Comparison of ENCODE assay signal across 14 cellular contexts in genomic region chr10:103780242-103781149, GRCh38.
DNase-seq lines count a peak whose midpoint lies in the region; ATAC-seq, FAIRE-seq and TF ChIP-seq lines count a peak whose summit lies in the region.
"Had no signal": no experiment of that assay in that cellular context is flagged by ENCODE, and none has a peak within 500 bp of the region (broad histone marks: within the 10 kb centered on the region; RNA-seq: fewer than 3 reads in every experiment).

No MANE protein-coding gene starts in this region.

- H3K4me3 Mint-ChIP-seq in T-cell: no peak overlapping the region
- H3K4me3 Mint-ChIP-seq: activated CD4-positive, alpha-beta T cell treated with anti-CD3 and anti-CD28 coated beads, Interleukin-2, amount 10 ng/mL, durations not matched to agents 7 days and 5 days; activated naive CD4-positive, alpha-beta T cell treated with anti-CD3 and anti-CD28 coated beads, Interleukin-2, amount 50 U/mL, for 24 hours had no signal

- H3K36me3 ChIP-seq in bronchial epithelial cell (ENCODE audit: control insufficient read depth, insufficient read depth, low read length) (peaks cover 3% of the 10 kb centered on the region), right lobe of liver (no peaks in the 10 kb centered on the region), transverse colon (no peaks in the 10 kb centered on the region), SJCRH30 (no peaks in the 10 kb centered on the region)

- no peaks in the 10 kb centered on the region for H3K9me3 Mint-ChIP-seq in T-cell
- H3K9me3 Mint-ChIP-seq: activated CD4-positive, alpha-beta T cell treated with anti-CD3 and anti-CD28 coated beads, Interleukin-2, amount 10 ng/mL, durations not matched to agents 7 days and 5 days; activated naive CD4-positive, alpha-beta T cell treated with anti-CD3 and anti-CD28 coated beads, Interleukin-2, amount 50 U/mL, for 24 hours had no signal

- DNase-seq in HTR-8/SVneo (ENCODE audit: insufficient read length, low spot score) (no peak), bronchial epithelial cell (ENCODE audit: low read depth) (peak; percentile 90), right lobe of liver (peak in 1 of 3 donors; percentile 51), transverse colon (no peak), T-cell (no peak), SJCRH30 (no peak)
- DNase-seq: activated CD4-positive, alpha-beta T cell treated with anti-CD3 and anti-CD28 coated beads, Interleukin-2, amount 10 ng/mL, durations not matched to agents 7 days and 5 days; GDM1; NCI-H1092; stimulated activated CD4-positive, alpha-beta T cell treated with anti-CD3 and anti-CD28 coated beads, Interleukin-2, amount 100 ng/mL, for 48 hours had no signal

- H3K9me3 ChIP-seq in right lobe of liver (no peaks in the 10 kb centered on the region), transverse colon (no peaks in the 10 kb centered on the region), SJCRH30 (replicated peaks) (no peaks in the 10 kb centered on the region)

- no peak overlapping the region for H3K4me3 ChIP-seq in bronchial epithelial cell (ENCODE audit: low read depth, low read length)
- no peak overlapping the region for H3K4me3 ChIP-seq in right lobe of liver
- no peak overlapping the region for H3K4me3 ChIP-seq in transverse colon
- no peak overlapping the region for H3K4me3 ChIP-seq in SJCRH30
- H3K4me3 ChIP-seq: GM12878 had no signal

- ATAC-seq in right lobe of liver (peak; percentile 13 to 66 (median 58)), T-cell (replicated peaks in 1 of 4) (no peak), HG03097 (IDR thresholded peaks at IDR 0.05; ENCODE audit: low FRiP score, unreplicated experiment) (no peak)

- TF ChIP-seq CTCF in bronchial epithelial cell (IDR thresholded peaks at IDR 0.05; ENCODE audit: insufficient read depth, low read length, severe bottlenecking) (no peak), right lobe of liver (IDR thresholded peaks at IDR 0.05) (no peak), transverse colon (IDR thresholded peaks at IDR 0.05) (no peak)

- H3K4me1 ChIP-seq in right lobe of liver (peaks cover 0 to 18% (median 0%) of the 10 kb centered on the region in 4 donors), transverse colon (peaks cover 26 to 63% (median 54%) of the 10 kb centered on the region in 4 donors), SJCRH30 (no peaks in the 10 kb centered on the region)

- intact Hi-C loops in right lobe of liver (cut with DNase I): no loop called here
- intact Hi-C loops in transverse colon (cut with DNase I; ENCODE audit: low total_unique reads): no loop called here

- H3K27me3 ChIP-seq in bronchial epithelial cell (ENCODE audit: control insufficient read depth, insufficient read depth, low read length) (no peaks in the 10 kb centered on the region), right lobe of liver (no peaks in the 10 kb centered on the region), transverse colon (no peaks in the 10 kb centered on the region), SJCRH30 (no peaks in the 10 kb centered on the region)

- TF ChIP-seq EP300 in transverse colon (IDR thresholded peaks at IDR 0.05; ENCODE audit: low read depth): no peak

- peaks cover 0 to 6% (median 3%) of the 10 kb centered on the region in 3 donors for H3K4me1 Mint-ChIP-seq in T-cell
- H3K4me1 Mint-ChIP-seq: activated naive CD4-positive, alpha-beta T cell treated with anti-CD3 and anti-CD28 coated beads, Interleukin-2, amount 50 U/mL, for 24 hours had no signal

- 60% methylated on average over 7 of the region's 8 CpGs for WGBS in right lobe of liver (ENCODE audit: insufficient coverage, low coverage, low lambda C conversion rate, missing lambda C conversion rate)
- WGBS in transverse colon (ENCODE audit: low coverage in 1 of 2), 2 donors: 76 to 79% methylated on average over 5 to 8 of the region's 8 CpGs

- H3K27ac Mint-ChIP-seq in T-cell: no peak overlapping the region
- H3K27ac Mint-ChIP-seq: activated naive CD4-positive, alpha-beta T cell treated with anti-CD3 and anti-CD28 coated beads, Interleukin-2, amount 50 U/mL, for 24 hours had no signal

- POLR2A ChIA-PET in T-cell (lab: Charles Lee): interaction anchor here in 1 of 2 donors (0.5 kb wide), 1 partner anchor 52 kb away, joined by 4 read pairs; no protein-coding TSS in a partner anchor

- in situ Hi-C loops in transverse colon (cut with MboI; ENCODE audit: low pct_ligation_motif_present in 1 of 4, low pct_unique_long_range_greater_than_20kb in 1 of 4, low sequenced_read_pairs in 3 of 4): no loop called here

- H3K27ac ChIP-seq in right lobe of liver (no peak overlapping the region), transverse colon (peak overlapping the region; percentile 68 to 81 (median 75)), SJCRH30 (no peak overlapping the region)

- peaks cover 5 to 10% of the 10 kb centered on the region in 2 donors for H3K27me3 Mint-ChIP-seq in T-cell
- H3K27me3 Mint-ChIP-seq: activated naive CD4-positive, alpha-beta T cell treated with anti-CD3 and anti-CD28 coated beads, Interleukin-2, amount 50 U/mL, for 24 hours had no signal

- no peaks in the 10 kb centered on the region for H3K36me3 Mint-ChIP-seq in T-cell
- H3K36me3 Mint-ChIP-seq: activated naive CD4-positive, alpha-beta T cell treated with anti-CD3 and anti-CD28 coated beads, Interleukin-2, amount 50 U/mL, for 24 hours had no signal

- CTCF ChIA-PET in T-cell (lab: Charles Lee): interaction anchor here in 1 of 2 donors (1.4 kb wide), 1 partner anchor 68 kb away, joined by 3 read pairs; no protein-coding TSS in a partner anchor

- TF ChIP-seq POLR2A in right lobe of liver (IDR thresholded peaks at IDR 0.05) (no peak), transverse colon (IDR thresholded peaks at IDR 0.05) (no peak)

- FAIRE-seq in HTR-8/SVneo (lab: Jason Lieb, UNC) (peak; percentile 58), bronchial epithelial cell (lab: Jason Lieb, UNC) (peak; percentile 88)
- FAIRE-seq: GM12878, islet of Langerhans had no signal

Comparison
In these comparisons a context has a peak if more than half of its experiments do, and no peak if none do; other contexts are left out.
1. ATAC-seq: peak in right lobe of liver (4 of 4); none in T-cell (0 of 4) and HG03097 (single experiment).
2. H3K27ac ChIP-seq: peak in transverse colon (4 of 4); none in right lobe of liver (0 of 3) and SJCRH30 (single experiment).